Comparison of ENCODE assay signal across 1 cellular context in the genomic region with DNA sequence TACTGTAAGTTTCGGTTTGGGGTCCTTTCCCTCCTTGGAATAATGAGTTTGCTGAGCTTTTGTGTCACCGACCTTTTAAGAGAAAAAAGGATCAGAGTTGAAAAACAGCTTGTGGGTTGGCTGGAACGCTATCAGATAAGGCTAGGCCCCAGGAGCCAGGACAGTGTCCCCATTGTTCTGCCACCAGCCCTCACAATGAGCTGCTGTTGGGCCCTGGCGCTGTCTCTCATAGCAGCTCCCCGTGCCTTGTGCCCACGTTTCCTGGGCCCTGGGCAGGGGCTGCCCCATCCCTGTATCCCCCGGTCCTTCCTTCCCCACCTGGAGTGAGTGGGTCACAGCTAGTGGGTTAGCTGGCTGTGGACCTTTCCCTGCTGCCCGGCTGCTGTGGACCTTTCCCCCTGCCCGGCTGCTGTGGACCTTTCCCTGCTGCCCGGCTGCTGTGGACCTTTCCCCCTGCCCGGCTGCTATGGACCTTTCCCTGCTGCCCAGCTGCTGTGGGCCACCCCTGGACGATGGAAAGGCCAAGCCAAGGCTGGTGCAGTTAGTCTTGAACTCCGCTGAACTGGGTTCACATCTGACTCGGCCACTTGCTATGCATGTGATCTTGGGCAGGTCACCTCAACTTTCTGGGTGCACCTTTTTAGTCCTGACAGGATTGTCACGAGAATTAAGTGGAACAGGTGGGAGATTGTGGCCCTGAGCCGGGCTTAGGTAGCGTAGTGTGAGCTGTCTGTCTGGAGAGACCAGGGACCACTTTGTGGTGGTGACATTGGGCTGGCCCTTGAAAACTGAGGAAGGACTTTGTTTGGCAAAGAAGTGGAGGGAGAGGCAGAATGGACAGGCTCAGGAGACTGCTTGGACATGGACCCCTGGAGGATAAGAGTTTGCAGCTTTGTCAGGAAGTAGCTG.
TF ChIP-seq lines count a peak whose summit lies in the region.

No MANE protein-coding gene starts in this region.

TF ChIP-seq in HepG2, 621 proteins besides CTCF, POLR2A, EP300 and RAD21 (continued from another document and continues in another):
- no peak for TF ChIP-seq ZBTB40 (IDR thresholded peaks at IDR 0.05)
- peak; percentile 39; the same call in 1 of the 2 replicates for TF ChIP-seq ZBTB40 (CRISPR knock-in tag; IDR thresholded peaks at IDR 0.05)
- no peak for TF ChIP-seq ZNF558 (CRISPR knock-in tag; IDR thresholded peaks at IDR 0.05; ENCODE audit: borderline replicate concordance)
- TF ChIP-seq ZNF543 (CRISPR knock-in tag; IDR thresholded peaks at IDR 0.05), result peak; percentile 36; the same call in 1 of the 2 replicates
- TF ChIP-seq ZKSCAN8 (CRISPR knock-in tag; IDR thresholded peaks at IDR 0.05; ENCODE audit: borderline replicate concordance), result no peak
- no peak for TF ChIP-seq MTF1 (CRISPR knock-in tag; IDR thresholded peaks at IDR 0.05)
- TF ChIP-seq ZFP41 (CRISPR knock-in tag; IDR thresholded peaks at IDR 0.05; ENCODE audit: borderline replicate concordance), result no peak
- TF ChIP-seq, protein P1, sequence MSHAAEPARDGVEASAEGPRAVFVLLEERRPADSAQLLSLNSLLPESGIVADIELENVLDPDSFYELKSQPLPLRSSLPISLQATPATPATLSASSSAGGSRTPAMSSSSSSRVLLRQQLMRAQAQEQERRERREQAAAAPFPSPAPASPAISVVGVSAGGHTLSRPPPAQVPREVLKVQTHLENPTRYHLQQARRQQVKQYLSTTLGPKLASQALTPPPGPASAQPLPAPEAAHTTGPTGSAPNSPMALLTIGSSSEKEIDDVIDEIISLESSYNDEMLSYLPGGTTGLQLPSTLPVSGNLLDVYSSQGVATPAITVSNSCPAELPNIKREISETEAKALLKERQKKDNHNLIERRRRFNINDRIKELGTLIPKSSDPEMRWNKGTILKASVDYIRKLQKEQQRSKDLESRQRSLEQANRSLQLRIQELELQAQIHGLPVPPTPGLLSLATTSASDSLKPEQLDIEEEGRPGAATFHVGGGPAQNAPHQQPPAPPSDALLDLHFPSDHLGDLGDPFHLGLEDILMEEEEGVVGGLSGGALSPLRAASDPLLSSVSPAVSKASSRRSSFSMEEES (CRISPR knock-in tag; IDR thresholded peaks at IDR 0.05), result 0 out of 2 replicates have a peak, but pooled peaks have one; percentile 44
- 0 out of 2 replicates have a peak, but pooled peaks have one; percentile 34 for TF ChIP-seq GABPB1 (CRISPR knock-in tag; IDR thresholded peaks at IDR 0.05)
- TF ChIP-seq, protein P2, sequence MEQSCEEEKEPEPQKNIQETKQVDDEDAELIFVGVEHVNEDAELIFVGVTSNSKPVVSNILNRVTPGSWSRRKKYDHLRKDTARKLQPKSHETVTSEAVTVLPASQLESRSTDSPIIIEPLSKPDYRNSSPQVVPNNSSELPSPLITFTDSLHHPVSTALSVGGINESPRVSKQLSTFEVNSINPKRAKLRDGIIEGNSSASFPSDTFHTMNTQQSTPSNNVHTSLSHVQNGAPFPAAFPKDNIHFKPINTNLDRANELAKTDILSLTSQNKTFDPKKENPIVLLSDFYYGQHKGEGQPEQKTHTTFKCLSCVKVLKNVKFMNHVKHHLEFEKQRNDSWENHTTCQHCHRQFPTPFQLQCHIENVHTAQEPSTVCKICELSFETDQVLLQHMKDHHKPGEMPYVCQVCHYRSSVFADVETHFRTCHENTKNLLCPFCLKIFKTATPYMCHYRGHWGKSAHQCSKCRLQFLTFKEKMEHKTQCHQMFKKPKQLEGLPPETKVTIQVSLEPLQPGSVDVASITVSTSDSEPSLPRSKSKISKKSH (CRISPR knock-in tag; IDR thresholded peaks at IDR 0.05; ENCODE audit: borderline replicate concordance), result peak; percentile 70; the same call in 1 of the 2 replicates
- TF ChIP-seq NR3C1 (CRISPR knock-in tag; IDR thresholded peaks at IDR 0.05), result no peak
- TF ChIP-seq, protein P3, sequence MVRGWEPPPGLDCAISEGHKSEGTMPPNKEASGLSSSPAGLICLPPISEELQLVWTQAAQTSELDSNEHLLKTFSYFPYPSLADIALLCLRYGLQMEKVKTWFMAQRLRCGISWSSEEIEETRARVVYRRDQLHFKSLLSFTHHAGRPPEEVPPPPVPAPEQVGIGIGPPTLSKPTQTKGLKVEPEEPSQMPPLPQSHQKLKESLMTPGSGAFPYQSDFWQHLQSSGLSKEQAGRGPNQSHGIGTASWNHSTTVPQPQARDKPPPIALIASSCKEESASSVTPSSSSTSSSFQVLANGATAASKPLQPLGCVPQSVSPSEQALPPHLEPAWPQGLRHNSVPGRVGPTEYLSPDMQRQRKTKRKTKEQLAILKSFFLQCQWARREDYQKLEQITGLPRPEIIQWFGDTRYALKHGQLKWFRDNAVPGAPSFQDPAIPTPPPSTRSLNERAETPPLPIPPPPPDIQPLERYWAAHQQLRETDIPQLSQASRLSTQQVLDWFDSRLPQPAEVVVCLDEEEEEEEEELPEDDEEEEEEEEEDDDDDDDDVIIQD (CRISPR knock-in tag; IDR thresholded peaks at IDR 0.05; ENCODE audit: low read depth), result no peak
- peak; percentile 84; the same call in 1 of the 2 replicates for TF ChIP-seq MTA1 (CRISPR knock-in tag; IDR thresholded peaks at IDR 0.05; ENCODE audit: borderline replicate concordance)
- TF ChIP-seq, protein P4, sequence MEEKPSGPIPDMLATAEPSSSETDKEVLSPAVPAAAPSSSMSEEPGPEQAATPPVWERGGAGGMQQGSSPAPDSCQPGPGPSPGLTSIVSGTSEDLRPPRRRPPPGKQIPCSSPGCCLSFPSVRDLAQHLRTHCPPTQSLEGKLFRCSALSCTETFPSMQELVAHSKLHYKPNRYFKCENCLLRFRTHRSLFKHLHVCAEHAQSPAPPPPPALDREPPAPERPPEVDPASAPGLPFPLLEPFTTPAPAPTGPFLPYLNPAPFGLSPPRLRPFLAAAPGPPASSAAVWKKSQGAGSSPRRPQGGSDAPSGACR (CRISPR knock-in tag; IDR thresholded peaks at IDR 0.05), result no peak
- no peak for TF ChIP-seq RFXAP (CRISPR knock-in tag; IDR thresholded peaks at IDR 0.05; ENCODE audit: borderline replicate concordance)
- TF ChIP-seq NR0B2 (CRISPR knock-in tag; IDR thresholded peaks at IDR 0.05), result no peak
- TF ChIP-seq SNAI1 (CRISPR knock-in tag; IDR thresholded peaks at IDR 0.05; ENCODE audit: borderline replicate concordance), result 0 out of 2 replicates have a peak, but pooled peaks have one; percentile 40
- no peak for TF ChIP-seq TRIM24 (CRISPR knock-in tag; IDR thresholded peaks at IDR 0.05)
- TF ChIP-seq ZNF773 (CRISPR knock-in tag; IDR thresholded peaks at IDR 0.05; ENCODE audit: borderline replicate concordance), result no peak
- TF ChIP-seq SRSF9 (IDR thresholded peaks at IDR 0.05; ENCODE audit: borderline replicate concordance, insufficient read depth, low read depth, low read length, poor library complexity, severe bottlenecking), result no peak
- TF ChIP-seq, protein P5, sequence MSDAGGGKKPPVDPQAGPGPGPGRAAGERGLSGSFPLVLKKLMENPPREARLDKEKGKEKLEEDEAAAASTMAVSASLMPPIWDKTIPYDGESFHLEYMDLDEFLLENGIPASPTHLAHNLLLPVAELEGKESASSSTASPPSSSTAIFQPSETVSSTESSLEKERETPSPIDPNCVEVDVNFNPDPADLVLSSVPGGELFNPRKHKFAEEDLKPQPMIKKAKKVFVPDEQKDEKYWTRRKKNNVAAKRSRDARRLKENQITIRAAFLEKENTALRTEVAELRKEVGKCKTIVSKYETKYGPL (CRISPR knock-in tag; IDR thresholded peaks at IDR 0.05), result no peak
- no peak for TF ChIP-seq ZNF569 (CRISPR knock-in tag; IDR thresholded peaks at IDR 0.05; ENCODE audit: borderline replicate concordance)
- no peak for TF ChIP-seq GTF2F1 (IDR thresholded peaks at IDR 0.05; ENCODE audit: low read length)
- no peak; the same call in 1 of the 2 replicates for TF ChIP-seq ZNF644 (CRISPR knock-in tag; IDR thresholded peaks at IDR 0.05; ENCODE audit: low read depth)
- TF ChIP-seq ZNF570 (CRISPR knock-in tag; IDR thresholded peaks at IDR 0.05; ENCODE audit: borderline replicate concordance), result no peak
- 0 out of 2 replicates have a peak, but pooled peaks have one; percentile 66 for TF ChIP-seq STAT6 (CRISPR knock-in tag; IDR thresholded peaks at IDR 0.05; ENCODE audit: borderline replicate concordance)
- TF ChIP-seq HNRNPL (IDR thresholded peaks at IDR 0.05; ENCODE audit: low read depth, low read length), result peak; percentile 99
- no peak for TF ChIP-seq ZNF549 (CRISPR knock-in tag; IDR thresholded peaks at IDR 0.05)
- TF ChIP-seq RBAK (CRISPR knock-in tag; IDR thresholded peaks at IDR 0.05), result no peak
- TF ChIP-seq PCBP1 (IDR thresholded peaks at IDR 0.05; ENCODE audit: borderline replicate concordance, low read depth, low read length), result no peak
- TF ChIP-seq ZNF552 (CRISPR knock-in tag; IDR thresholded peaks at IDR 0.05; ENCODE audit: borderline replicate concordance), result no peak
- TF ChIP-seq BCL6 (CRISPR knock-in tag; IDR thresholded peaks at IDR 0.05), result no peak
- no peak for TF ChIP-seq FOXK1 (CRISPR knock-in tag; IDR thresholded peaks at IDR 0.05; ENCODE audit: borderline replicate concordance, low read depth)
- no peak for TF ChIP-seq ZNF556 (CRISPR knock-in tag; IDR thresholded peaks at IDR 0.05; ENCODE audit: borderline replicate concordance)
- TF ChIP-seq NFYB (CRISPR knock-in tag; IDR thresholded peaks at IDR 0.05), result peak; percentile 58
- TF ChIP-seq PITX1 (CRISPR knock-in tag; IDR thresholded peaks at IDR 0.05), result no peak; the same call in 1 of the 2 replicates
- TF ChIP-seq ZNF891 (CRISPR knock-in tag; IDR thresholded peaks at IDR 0.05), result 0 out of 2 replicates have a peak, but pooled peaks have one; percentile 59
